Comparison of ENCODE assay signal across 8 cellular contexts in the genomic region with DNA sequence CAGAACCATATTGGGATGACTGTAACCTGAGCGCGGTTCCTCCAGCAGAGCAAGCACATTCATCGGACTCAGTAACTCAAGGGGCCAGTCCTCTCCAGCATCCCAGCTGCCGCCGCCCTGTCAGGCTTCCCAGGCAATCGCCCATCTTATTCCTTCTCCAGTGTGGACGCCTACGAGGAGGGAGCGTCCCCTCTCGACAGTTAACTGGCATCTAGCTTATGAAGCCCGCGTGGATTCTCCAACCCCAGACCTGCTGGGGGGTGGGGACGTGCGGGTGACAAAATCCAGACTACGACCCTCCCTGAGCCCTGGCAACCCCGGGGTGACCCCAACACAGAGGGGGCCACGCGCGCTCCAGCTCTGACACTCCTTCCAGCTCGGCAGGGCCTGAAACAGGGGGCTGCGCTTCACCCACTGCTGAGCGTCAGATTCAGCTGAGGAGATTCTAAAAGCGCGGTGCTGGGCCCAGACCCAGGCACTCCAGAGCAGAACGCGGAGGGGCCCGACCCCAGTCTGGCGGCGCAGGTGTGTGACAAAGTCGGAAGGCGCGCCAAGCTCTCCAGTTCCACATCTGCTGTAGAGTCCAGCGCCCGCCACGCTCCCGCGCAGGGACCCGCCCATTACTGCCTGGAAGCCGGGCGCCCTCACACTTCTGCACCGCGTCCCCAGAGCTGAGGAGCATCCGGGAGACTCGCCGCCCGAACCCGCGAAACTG. TPM values are rescaled to one million over a fixed set of nuclear protein-coding genes. Genes with fewer than 3 reads are reported as not detected.
DNase-seq lines count a peak whose midpoint lies in the region; ATAC-seq, FAIRE-seq and TF ChIP-seq lines count a peak whose summit lies in the region.

No MANE protein-coding gene starts in this region.

- CTCF ChIA-PET in A549 (lab: Yijun Ruan, JAX) (interaction anchor here (0.6 to 3.0 kb wide), 9 partner anchors 9 to 554 kb away, joined by 3 to 11 read pairs (median 4); no protein-coding TSS in a partner anchor), HEK293 (lab: Yijun Ruan, JAX) (interaction anchor here (0.5 to 1.6 kb wide), 6 partner anchors 13 to 612 kb away, joined by 3 to 6 read pairs (median 3); a partner anchor contains a TSS)

- POLR2A ChIA-PET in A549 (lab: Yijun Ruan, JAX) (interaction anchor here (1.2 to 2.3 kb wide), 8 partner anchors 14 to 696 kb away, joined by 3 to 16 read pairs (median 6); a partner anchor contains a TSS), HEK293 (lab: Yijun Ruan, JAX) (interaction anchor here (0.6 to 2.5 kb wide), 13 partner anchors 10 to 696 kb away, joined by 3 to 29 read pairs (median 4); a partner anchor contains a TSS)

- TF ChIP-seq CTCF in A549 (IDR thresholded peaks at IDR 0.05) (no peak), HEK293 (tag by site-specific recombination; IDR thresholded peaks at IDR 0.05) (no peak; the same call in 1 of the 2 replicates), bronchial epithelial cell (IDR thresholded peaks at IDR 0.05; ENCODE audit: insufficient read depth, low read length, severe bottlenecking) (peak; percentile 5)

- H3K4me2 ChIP-seq in A549 = peak overlapping the region; percentile 82

- peak; percentile 79 for TF ChIP-seq POLR2A in A549 (IDR thresholded peaks at IDR 0.05; ENCODE audit: low read length)

- TF ChIP-seq RAD21 in A549 (conservative IDR thresholded peaks at IDR 0.05 in 1 of 2, IDR thresholded peaks at IDR 0.05 in 1 of 2) = no peak; a peak in 1 of 5 replicates

- DNase-seq in A549 (ENCODE audit: low read depth in 1 of 2, low spot score in 1 of 2) (peak; percentile 49 to 77), LoVo (ENCODE audit: low spot score) (peak; percentile 84), RPMI7951 (ENCODE audit: low read depth) (peak; percentile 60), bronchial epithelial cell (ENCODE audit: low read depth) (peak; percentile 56), iris pigment epithelial cell (ENCODE audit: low read depth) (peak; percentile 46)

- TF ChIP-seq EP300 in A549 (IDR thresholded peaks at IDR 0.05) = no peak

- under 1% methylated on average over 28 of the region's 48 CpGs for WGBS in A549 (ENCODE audit: missing lambda C conversion rate)

- FAIRE-seq in A549 (lab: Jason Lieb, UNC) (no peak), bronchial epithelial cell (lab: Jason Lieb, UNC) (no peak)

- H3K27ac ChIP-seq in A549 = peak overlapping the region; percentile 94 to 95
- peak overlapping the region; percentile 94 for H3K27ac ChIP-seq in HEK293 (ENCODE audit: extremely low read depth, low read depth, low read length)
- peak overlapping the region; percentile 40 to 90 (median 82) for H3K27ac ChIP-seq in skin epidermis

- H3K36me3 ChIP-seq in HEK293 (ENCODE audit: control insufficient read depth in 2 of 2, insufficient read depth in 1 of 2, low read length in 2 of 2) (peaks cover 0 to 3% of the 10 kb centered on the region in 2 experiments; a peak in 1 of 3 replicates), bronchial epithelial cell (ENCODE audit: control insufficient read depth, insufficient read depth, low read length) (no peaks in the 10 kb centered on the region)

- H3K4me1 ChIP-seq in A549 (peaks cover 17% of the 10 kb centered on the region), HEK293 (ENCODE audit: control insufficient read depth, insufficient read depth, low read length) (no peaks in the 10 kb centered on the region)

- H3K4me3 ChIP-seq in A549 = peak overlapping the region; percentile 83
- H3K4me3 ChIP-seq in GM08714 (ENCODE audit: low read length) = peak overlapping the region; percentile 74
- H3K4me3 ChIP-seq in HEK293 (ENCODE audit: low read depth, low read length) = peak overlapping the region; percentile 77
- H3K4me3 ChIP-seq in bronchial epithelial cell (ENCODE audit: low read depth, low read length) = peak overlapping the region; percentile 77
- H3K4me3 ChIP-seq in skin epidermis = peak overlapping the region; percentile 49 to 76 (median 62)

- H3K9me3 ChIP-seq in A549 (peaks cover 9% of the 10 kb centered on the region; the same call in 2 of the 3 replicates), HEK293 (ENCODE audit: control insufficient read depth, insufficient read depth, low read depth, low read length) (no peaks in the 10 kb centered on the region)

- H3K27me3 ChIP-seq in bronchial epithelial cell (ENCODE audit: control insufficient read depth, insufficient read depth, low read length) = no peaks in the 10 kb centered on the region

- ATAC-seq in A549 = peak; percentile 85 to 88

TF ChIP-seq in A549, 52 proteins besides CTCF, POLR2A, EP300 and RAD21 (continues in another document):
- 0 out of 2 replicates have a peak, but pooled peaks have one; percentile 23 for TF ChIP-seq RARB (CRISPR knock-in tag; IDR thresholded peaks at IDR 0.05)
- TF ChIP-seq CBX8 (IDR thresholded peaks at IDR 0.05) = no peak
- TF ChIP-seq, protein P1, sequence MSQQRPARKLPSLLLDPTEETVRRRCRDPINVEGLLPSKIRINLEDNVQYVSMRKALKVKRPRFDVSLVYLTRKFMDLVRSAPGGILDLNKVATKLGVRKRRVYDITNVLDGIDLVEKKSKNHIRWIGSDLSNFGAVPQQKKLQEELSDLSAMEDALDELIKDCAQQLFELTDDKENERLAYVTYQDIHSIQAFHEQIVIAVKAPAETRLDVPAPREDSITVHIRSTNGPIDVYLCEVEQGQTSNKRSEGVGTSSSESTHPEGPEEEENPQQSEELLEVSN (IDR thresholded peaks at IDR 0.05; ENCODE audit: borderline replicate concordance, low read depth) = peak; percentile 18; the same call in 1 of the 2 replicates
- TF ChIP-seq, protein P2, sequence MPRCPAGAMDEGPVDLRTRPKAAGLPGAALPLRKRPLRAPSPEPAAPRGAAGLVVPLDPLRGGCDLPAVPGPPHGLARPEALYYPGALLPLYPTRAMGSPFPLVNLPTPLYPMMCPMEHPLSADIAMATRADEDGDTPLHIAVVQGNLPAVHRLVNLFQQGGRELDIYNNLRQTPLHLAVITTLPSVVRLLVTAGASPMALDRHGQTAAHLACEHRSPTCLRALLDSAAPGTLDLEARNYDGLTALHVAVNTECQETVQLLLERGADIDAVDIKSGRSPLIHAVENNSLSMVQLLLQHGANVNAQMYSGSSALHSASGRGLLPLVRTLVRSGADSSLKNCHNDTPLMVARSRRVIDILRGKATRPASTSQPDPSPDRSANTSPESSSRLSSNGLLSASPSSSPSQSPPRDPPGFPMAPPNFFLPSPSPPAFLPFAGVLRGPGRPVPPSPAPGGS (IDR thresholded peaks at IDR 0.05) = no peak
- no peak for TF ChIP-seq GATA3 (IDR thresholded peaks at IDR 0.05; ENCODE audit: borderline replicate concordance)
- TF ChIP-seq PHF8 (IDR thresholded peaks at IDR 0.05; ENCODE audit: borderline replicate concordance, low read depth) = peak; percentile 51; the same call in 1 of the 2 replicates

TF ChIP-seq in HEK293, 187 proteins besides CTCF, POLR2A, EP300 and RAD21 (continues in another document):
- TF ChIP-seq HOXD13 (CRISPR knock-in tag; IDR thresholded peaks at IDR 0.05; ENCODE audit: borderline replicate concordance) (no peak), ZBTB1 (tag by site-specific recombination; IDR thresholded peaks at IDR 0.05) (no peak), ZBTB17 (tag by site-specific recombination; IDR thresholded peaks at IDR 0.05) (peak; percentile 88), ZNF146 (tag by site-specific recombination; IDR thresholded peaks at IDR 0.05) (no peak), BCL11A (tag by site-specific recombination; IDR thresholded peaks at IDR 0.05; ENCODE audit: low read depth) (no peak), ZNF629 (tag by site-specific recombination; IDR thresholded peaks at IDR 0.05) (0 out of 2 replicates have a peak, but pooled peaks have one; percentile 21), WT1 (tag by site-specific recombination; IDR thresholded peaks at IDR 0.05) (no peak), IKZF3 (tag by site-specific recombination; IDR thresholded peaks at IDR 0.05) (peak; percentile 73; the same call in 1 of the 2 replicates), KLF9 (tag by site-specific recombination; IDR thresholded peaks at IDR 0.05; ENCODE audit: low read depth) (no peak), ZSCAN16 (tag by site-specific recombination; IDR thresholded peaks at IDR 0.05) (no peak), ZNF175 (tag by site-specific recombination; IDR thresholded peaks at IDR 0.05) (no peak), SP7 (tag by site-specific recombination; IDR thresholded peaks at IDR 0.05) (peak; percentile 12; the same call in 1 of the 2 replicates)

RNA-seq across cellular contexts. Expression of a gene that starts 43.9 kb away (rescaled TPM):
- polyA plus RNA-seq in A549 (2011; rRNA removed) (0.05 and 0.07 TPM in 2 replicates), A549 (2017; fragmentation: RNase III; extraction: RNeasy Plus Mini Kit Qiagen cat#74134 plus additional on column Dnase treatment) (0.06 to 0.09 TPM (median 0.07 TPM) in 3 replicates)
- polyA plus RNA-seq in A549 (2012; cell fraction: cytosol; rRNA removed) = 0.03 and 0.04 TPM in 2 replicates
- 0.12 TPM in 2 replicates for polyA plus RNA-seq in A549 (2012; cell fraction: nucleus; rRNA removed)
- polyA minus RNA-seq in A549 (2011; rRNA and poly(A)+ RNA removed) = 0.12 and 0.19 TPM in 2 replicates
- total RNA-seq in RPMI7951 (2014; rRNA removed; shearing (Covaris generic)) = 0.10 and 0.12 TPM in 2 replicates
- total RNA-seq in bronchial epithelial cell = under 0.01 and 0.13 TPM in 2 replicates

RNA-seq across cellular contexts. Expression of a gene that starts 50.1 kb away (rescaled TPM):
- polyA plus RNA-seq in A549 (2011; rRNA removed) (102 and 105 TPM in 2 replicates), A549 (2017; fragmentation: RNase III; extraction: RNeasy Plus Mini Kit Qiagen cat#74134 plus additional on column Dnase treatment) (155 to 164 TPM (median 159 TPM) in 3 replicates)
- 75.2 and 80.8 TPM in 2 replicates for polyA plus RNA-seq in A549 (2012; cell fraction: cytosol; rRNA removed)
- polyA plus RNA-seq in A549 (2012; cell fraction: nucleus; rRNA removed) = 78.3 and 107 TPM in 2 replicates
- polyA minus RNA-seq in A549 (2011; rRNA and poly(A)+ RNA removed) = 131 and 132 TPM in 2 replicates
- 39.2 and 46.5 TPM in 2 replicates for total RNA-seq in RPMI7951 (2014; rRNA removed; shearing (Covaris generic))
- total RNA-seq in bronchial epithelial cell = 19.3 and 35.5 TPM in 2 replicates

Comparison
In these comparisons a context has a peak if more than half of its experiments do, and no peak if none do; other contexts are left out.
1. Peak in every context shown above with its lines: DNase-seq, ATAC-seq, H3K4me3 ChIP-seq and H3K27ac ChIP-seq.